8 cellular contexts compared by ENCODE assay signal in the genomic region with DNA sequence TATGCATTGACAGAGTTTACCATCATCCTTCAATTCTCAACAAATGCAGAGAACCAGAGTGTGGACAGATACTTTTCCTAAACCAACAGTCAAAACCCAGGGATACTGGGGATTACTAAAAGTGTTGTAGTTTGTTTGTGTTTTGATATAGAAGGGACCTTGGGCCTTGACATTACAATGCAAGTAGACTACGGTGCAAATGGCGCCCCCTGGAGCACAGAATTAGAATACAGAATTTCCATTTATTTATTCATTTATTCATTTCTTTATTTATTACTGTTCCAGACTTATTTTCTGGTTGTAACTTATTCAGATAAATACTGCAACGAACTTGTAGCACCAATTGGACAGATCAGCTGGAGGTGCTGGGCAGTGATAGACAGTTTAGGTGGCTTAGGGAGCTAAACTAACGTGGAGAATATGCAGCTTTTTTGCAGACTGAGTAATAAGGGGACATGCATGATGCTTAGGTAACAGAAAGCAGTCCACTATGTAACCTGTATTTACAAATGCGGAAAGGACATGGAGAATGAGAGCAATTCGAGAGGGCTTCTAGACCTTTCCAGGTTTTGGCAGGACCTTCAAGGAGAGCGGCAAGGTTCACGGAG. TPM values are rescaled to one million over a fixed set of nuclear protein-coding genes. Genes with fewer than 3 reads are reported as not detected.
DNase-seq lines count a peak whose midpoint lies in the region; ATAC-seq, FAIRE-seq and TF ChIP-seq lines count a peak whose summit lies in the region.

No MANE protein-coding gene starts in this region.

- TF ChIP-seq POLR2A in transverse colon (IDR thresholded peaks at IDR 0.05), result no peak

- H3K27me3 ChIP-seq in keratinocyte (ENCODE audit: control insufficient read depth, extremely low read depth, insufficient read depth, low read length) (no peaks in the 10 kb centered on the region), transverse colon (no peaks in the 10 kb centered on the region)
- no peaks in the 10 kb centered on the region for H3K27me3 ChIP-seq in naive thymus-derived CD4-positive, alpha-beta T cell (ENCODE audit: control insufficient read depth in 2 of 2, insufficient read depth in 2 of 2, low read length in 2 of 2)

- TF ChIP-seq EP300 in transverse colon (IDR thresholded peaks at IDR 0.05; ENCODE audit: low read depth), result no peak

- H3K9ac ChIP-seq in keratinocyte (ENCODE audit: control insufficient read depth, extremely low read depth, insufficient read depth, low read length), result no peak overlapping the region

- no peak overlapping the region for H3K27ac Mint-ChIP-seq in CD14-positive monocyte
- H3K27ac Mint-ChIP-seq in activated CD8-positive, alpha-beta T cell treated with anti-CD3 and anti-CD28 coated beads for 36 hours, result no peak overlapping the region
- no peak overlapping the region for H3K27ac Mint-ChIP-seq in naive thymus-derived CD4-positive, alpha-beta T cell

- intact Hi-C loops in CD14-positive monocyte (cut with micrococcal nuclease) (loop anchor here in 1 of 2 donors (5.0 kb wide), 1 partner anchor 69 kb away; no protein-coding TSS in a partner anchor), transverse colon (cut with DNase I; ENCODE audit: low total_unique reads) (loop anchor here (5.0 kb wide), 1 partner anchor 44 kb away; a partner anchor contains a TSS)
- intact Hi-C loops in activated CD8-positive, alpha-beta T cell treated with anti-CD3 and anti-CD28 coated beads for 36 hours (cut with micrococcal nuclease), result no loop called here
- intact Hi-C loops in naive thymus-derived CD4-positive, alpha-beta T cell (cut with micrococcal nuclease), result no loop called here

- H4K20me1 ChIP-seq in keratinocyte (ENCODE audit: control insufficient read depth, extremely low read depth, insufficient read depth, low read length), result peaks cover 2% of the 10 kb centered on the region

- peaks cover 32% of the 10 kb centered on the region for H3K4me1 ChIP-seq in keratinocyte (ENCODE audit: control insufficient read depth, extremely low read depth, insufficient read depth, low read length)
- H3K4me1 ChIP-seq in transverse colon, result peaks cover 0 to 9% (median 4%) of the 10 kb centered on the region in 4 donors
- no peaks in the 10 kb centered on the region for H3K4me1 ChIP-seq in naive thymus-derived CD4-positive, alpha-beta T cell (ENCODE audit: control insufficient read depth in 2 of 2, insufficient read depth in 2 of 2, low read length in 2 of 2)

- H3K9me3 ChIP-seq in keratinocyte (ENCODE audit: control insufficient read depth, low read depth, low read length) (no peaks in the 10 kb centered on the region), transverse colon (no peaks in the 10 kb centered on the region)
- no peaks in the 10 kb centered on the region for H3K9me3 ChIP-seq in naive thymus-derived CD4-positive, alpha-beta T cell (ENCODE audit: control insufficient read depth in 2 of 3, low read length in 3 of 3)

- no peak overlapping the region for H3K4me2 ChIP-seq in keratinocyte (ENCODE audit: control insufficient read depth, extremely low read depth, insufficient read depth, low read depth, low read length)

- dilution Hi-C loops in keratinocyte (cut with MboI; ENCODE audit: extremely low pct_ligation_motif_present, low sequenced_read_pairs), result no loop called here

- no peaks in the 10 kb centered on the region for H3K9me3 Mint-ChIP-seq in CD14-positive monocyte
- no peaks in the 10 kb centered on the region for H3K9me3 Mint-ChIP-seq in activated CD8-positive, alpha-beta T cell treated with anti-CD3 and anti-CD28 coated beads for 36 hours
- peaks cover 0 to 2% (median 0%) of the 10 kb centered on the region in 11 donors for H3K9me3 Mint-ChIP-seq in naive thymus-derived CD4-positive, alpha-beta T cell

- no peaks in the 10 kb centered on the region for H3K36me3 Mint-ChIP-seq in CD14-positive monocyte
- no peaks in the 10 kb centered on the region for H3K36me3 Mint-ChIP-seq in activated CD8-positive, alpha-beta T cell treated with anti-CD3 and anti-CD28 coated beads for 36 hours (ENCODE audit: low read depth)
- H3K36me3 Mint-ChIP-seq in naive thymus-derived CD4-positive, alpha-beta T cell, result no peaks in the 10 kb centered on the region

- peak; percentile 46 for FAIRE-seq in keratinocyte (lab: Jason Lieb, UNC)

- no peak for DNase-seq in CD14-positive monocyte (ENCODE audit: low spot score)
- DNase-seq in HFF-Myc (ENCODE audit: extremely low read depth, low read depth), result no peak
- peak; percentile 42 for DNase-seq in activated CD8-positive, alpha-beta T cell treated with anti-CD3 and anti-CD28 coated beads for 36 hours
- no peak for DNase-seq in keratinocyte (ENCODE audit: low read depth, low spot score)
- peak; percentile 43 for DNase-seq in transverse colon
- no peak for DNase-seq in DMS153 (lab: John Stamatoyannopoulos, UW)
- DNase-seq in naive thymus-derived CD4-positive, alpha-beta T cell, result no peak

- peaks cover 11% of the 10 kb centered on the region for H3K4me1 Mint-ChIP-seq in CD14-positive monocyte
- no peaks in the 10 kb centered on the region for H3K4me1 Mint-ChIP-seq in activated CD8-positive, alpha-beta T cell treated with anti-CD3 and anti-CD28 coated beads for 36 hours (ENCODE audit: low read depth)
- H3K4me1 Mint-ChIP-seq in naive thymus-derived CD4-positive, alpha-beta T cell, result peaks cover 0 to 3% (median 0%) of the 10 kb centered on the region in 7 donors

- CTCF ChIA-PET in activated CD8-positive, alpha-beta T cell treated with anti-CD3 and anti-CD28 coated beads for 36 hours (lab: Charles Lee), result interaction anchor here (0.7 to 1.7 kb wide), 11 partner anchors 9 to 88 kb away, joined by 3 to 10 read pairs (median 3); no protein-coding TSS in a partner anchor
- CTCF ChIA-PET in naive thymus-derived CD4-positive, alpha-beta T cell (lab: Charles Lee), result no interaction called here

- peak; percentile 84 for TF ChIP-seq CTCF in CD14-positive monocyte (IDR thresholded peaks at IDR 0.05)
- peak; percentile 67 for TF ChIP-seq CTCF in HFF-Myc (IDR thresholded peaks at IDR 0.05; ENCODE audit: low read depth, low read length, missing control alignments)
- peak; percentile 84 for TF ChIP-seq CTCF in activated CD8-positive, alpha-beta T cell treated with anti-CD3 and anti-CD28 coated beads for 36 hours (IDR thresholded peaks at IDR 0.05)
- peak; percentile 49 to 60 (median 53) for TF ChIP-seq CTCF in keratinocyte (optimal IDR thresholded peaks at IDR 0.05 in 1 of 3, IDR thresholded peaks at IDR 0.05 in 1 of 3, conservative IDR thresholded peaks at IDR 0.05 in 1 of 3; ENCODE audit: extremely low read depth in 1 of 3, insufficient read depth in 2 of 3, low read length in 3 of 3)
- TF ChIP-seq CTCF in transverse colon (IDR thresholded peaks at IDR 0.05), result peak; percentile 74 to 82 (median 79)

- H3K9me1 ChIP-seq in keratinocyte (ENCODE audit: control insufficient read depth, extremely low read depth, insufficient read depth, low read length), result peaks cover 2% of the 10 kb centered on the region

- H3K36me3 ChIP-seq in keratinocyte (ENCODE audit: control insufficient read depth in 2 of 2, extremely low read depth in 1 of 2, insufficient read depth in 2 of 2, low read length in 2 of 2) (peaks cover 19 to 21% of the 10 kb centered on the region in 2 experiments), transverse colon (no peaks in the 10 kb centered on the region)
- no peaks in the 10 kb centered on the region for H3K36me3 ChIP-seq in naive thymus-derived CD4-positive, alpha-beta T cell (ENCODE audit: control insufficient read depth in 2 of 3, insufficient read depth in 3 of 3, low read length in 3 of 3)

- H3K4me3 Mint-ChIP-seq in CD14-positive monocyte, result no peak overlapping the region
- no peak overlapping the region for H3K4me3 Mint-ChIP-seq in activated CD8-positive, alpha-beta T cell treated with anti-CD3 and anti-CD28 coated beads for 36 hours
- no peak overlapping the region for H3K4me3 Mint-ChIP-seq in naive thymus-derived CD4-positive, alpha-beta T cell

- in situ Hi-C loops in transverse colon (cut with MboI; ENCODE audit: low pct_ligation_motif_present in 1 of 4, low pct_unique_long_range_greater_than_20kb in 1 of 4, low sequenced_read_pairs in 3 of 4), result no loop called here

- H3K27ac ChIP-seq in keratinocyte (ENCODE audit: control insufficient read depth, insufficient read depth, low read length), result no peak overlapping the region
- no peak overlapping the region for H3K27ac ChIP-seq in transverse colon
- H3K27ac ChIP-seq in naive thymus-derived CD4-positive, alpha-beta T cell (ENCODE audit: low read depth, low read length), result no peak overlapping the region

- peaks cover 1 to 11% (median 10%) of the 10 kb centered on the region in 3 donors for H3K27me3 Mint-ChIP-seq in CD14-positive monocyte (ENCODE audit: low read depth in 3 of 3)
- no peaks in the 10 kb centered on the region for H3K27me3 Mint-ChIP-seq in activated CD8-positive, alpha-beta T cell treated with anti-CD3 and anti-CD28 coated beads for 36 hours
- H3K27me3 Mint-ChIP-seq in naive thymus-derived CD4-positive, alpha-beta T cell, result peaks cover 0 to 32% (median 8%) of the 10 kb centered on the region in 5 donors

- POLR2A ChIA-PET in activated CD8-positive, alpha-beta T cell treated with anti-CD3 and anti-CD28 coated beads for 36 hours (lab: Charles Lee), result interaction anchor here (0.7 kb wide), 1 partner anchor 19 kb away, joined by 3 read pairs; no protein-coding TSS in a partner anchor
- POLR2A ChIA-PET in naive thymus-derived CD4-positive, alpha-beta T cell (lab: Charles Lee), result no interaction called here

- H3K4me3 ChIP-seq in HFF-Myc (replicated peaks; ENCODE audit: low read depth, low read length) (no peak overlapping the region), keratinocyte (ENCODE audit: control insufficient read depth in 2 of 3, extremely low read depth in 1 of 3, insufficient read depth in 2 of 3, low read depth in 1 of 3, low read length in 3 of 3) (no peak overlapping the region), transverse colon (no peak overlapping the region)
- no peak overlapping the region for H3K4me3 ChIP-seq in naive thymus-derived CD4-positive, alpha-beta T cell (ENCODE audit: low read length)

- no peak for ATAC-seq in activated CD8-positive, alpha-beta T cell treated with anti-CD3 and anti-CD28 coated beads for 36 hours
- no peak for ATAC-seq in naive thymus-derived CD4-positive, alpha-beta T cell
- ATAC-seq in HG03175 (IDR thresholded peaks at IDR 0.05; ENCODE audit: unreplicated experiment), result no peak

- WGBS in transverse colon (ENCODE audit: low coverage in 1 of 2), 2 donors, result 50 to 54% methylated on average over 8 of the region's 8 CpGs

- no peak overlapping the region for H2AFZ ChIP-seq in keratinocyte (ENCODE audit: control insufficient read depth, low read length)

- H3K79me2 ChIP-seq in keratinocyte (ENCODE audit: control insufficient read depth, insufficient read depth, low read length), result peaks cover 87% of the 10 kb centered on the region

RNA-seq across cellular contexts. Expression of a gene that starts 42.6 kb away (rescaled TPM):
- polyA plus RNA-seq in CD14-positive monocyte (not detected), keratinocyte (18.3 to 29.8 TPM (median 19.7 TPM) in 3 replicates)
- total RNA-seq in activated CD8-positive, alpha-beta T cell treated with anti-CD3 and anti-CD28 coated beads for 36 hours, result under 1 TPM; 0.11 to 0.16 TPM
- polyA plus RNA-seq in keratinocyte (2011; ENCODE audit: low read depth), result 2.7 TPM
- polyA plus RNA-seq in keratinocyte (2011; cell fraction: cytosol; rRNA removed), result 11.1 and 14.7 TPM in 2 replicates
- polyA plus RNA-seq in keratinocyte (2011; cell fraction: nucleus; rRNA removed), result 65.2 and 75.4 TPM in 2 replicates
- polyA plus RNA-seq in keratinocyte (2012; ENCODE audit: low replicate concordance), result 11.5 and 45.7 TPM in 2 replicates
- 47.6 to 153 TPM (median 54.8 TPM) in 3 replicates for polyA minus RNA-seq in keratinocyte
- polyA minus RNA-seq in keratinocyte (2011; cell fraction: cytosol; rRNA and poly(A)+ RNA removed), result 39.5 TPM
- polyA minus RNA-seq in keratinocyte (2011; cell fraction: nucleus; rRNA and poly(A)+ RNA removed), result 101 and 135 TPM in 2 replicates
- total RNA-seq in transverse colon, result 10 to 100 TPM in 2 of 4 donors, 1 to 10 TPM in 2; 8.2 to 18.3 (median 12.6) TPM
- not detected for total RNA-seq in naive thymus-derived CD4-positive, alpha-beta T cell
- not detected for polyA plus RNA-seq in naive thymus-derived CD4-positive, alpha-beta T cell

Comparison
In these comparisons a context has a peak if more than half of its experiments do, and no peak if none do; other contexts are left out.
1. DNase-seq: peak in activated CD8-positive, alpha-beta T cell treated with anti-CD3 and anti-CD28 coated beads for 36 hours (single experiment) and transverse colon (single experiment); none in CD14-positive monocyte (single experiment), HFF-Myc (single experiment), keratinocyte (single experiment), DMS153 (single experiment) and naive thymus-derived CD4-positive, alpha-beta T cell (0 of 9).
2. RNA of a gene that starts 42.6 kb away (total RNA-seq): 8.2 to 18.3 TPM in transverse colon; 0.11 to 0.16 TPM in activated CD8-positive, alpha-beta T cell treated with anti-CD3 and anti-CD28 coated beads for 36 hours and not detected in naive thymus-derived CD4-positive, alpha-beta T cell; every median in the first group is over 4 times any median in the second.
3. Peak in every context shown above with its lines, with median percentiles within 50 percentile points of each other: CTCF ChIP-seq.